16 cellular contexts compared by ENCODE assay signal in genomic region chr1:38454749-38455441, GRCh38.
DNase-seq lines count a peak whose midpoint lies in the region; ATAC-seq, FAIRE-seq and TF ChIP-seq lines count a peak whose summit lies in the region.
"Had no signal": no experiment of that assay in that cellular context is flagged by ENCODE, and none has a peak within 500 bp of the region (broad histone marks: within the 10 kb centered on the region; RNA-seq: fewer than 3 reads in every experiment).

No MANE protein-coding gene starts in this region.

- no peak for TF ChIP-seq EP300 in sigmoid colon (IDR thresholded peaks at IDR 0.05)
- TF ChIP-seq EP300 in suprapubic skin (IDR thresholded peaks at IDR 0.05), result no peak

- H3K4me2 ChIP-seq in astrocyte (ENCODE audit: low read length) (peak overlapping the region; percentile 14), trophoblast cell (ENCODE audit: low read length) (no peak overlapping the region)

- H4K20me1 ChIP-seq in astrocyte (ENCODE audit: insufficient read depth, low read length), result no peaks in the 10 kb centered on the region
- H4K20me1 ChIP-seq: BLaER1 treated with 17β-estradiol and CSF1 and Interleukin-3, amounts not matched to agents 10 nM and 100 nM had no signal

- WGBS in trophoblast cell (ENCODE audit: extremely low coverage, insufficient coverage, insufficient read length), result no CpG with 5 or more reads among the region's 9 CpGs
- WGBS in sigmoid colon, 2 donors, result 85 to 87% methylated on average over 9 of the region's 9 CpGs
- WGBS in suprapubic skin, result 79% methylated on average over 9 of the region's 9 CpGs

- no peak overlapping the region for H2AFZ ChIP-seq in astrocyte (ENCODE audit: low read depth, low read length)
- no peak overlapping the region for H2AFZ ChIP-seq in trophoblast cell (ENCODE audit: insufficient read depth, low read length, poor library complexity)

- no peak overlapping the region for H4K12ac ChIP-seq in trophoblast cell (ENCODE audit: low read depth, low read length)

- H2AK5ac ChIP-seq in trophoblast cell (ENCODE audit: low read length), result no peak overlapping the region

- DNase-seq in astrocyte (ENCODE audit: low read depth) (no peak), glutamatergic neuron (no peak), trophoblast cell (no peak), sigmoid colon (no peak), suprapubic skin (ENCODE audit: low spot score in 2 of 2) (no peak)
- DNase-seq in activated CD4-positive, alpha-beta T cell treated with anti-CD3 and anti-CD28 coated beads for 4 hours, result no peak
- DNase-seq: ACHN; CD4-positive, CD25-positive, alpha-beta regulatory T cell; DND-41; GDM1 had no signal

- no peak for FAIRE-seq in astrocyte (lab: Jason Lieb, UNC)
- FAIRE-seq: GM12892, GM19239, H54 had no signal

- H3K9me3 ChIP-seq in astrocyte (ENCODE audit: insufficient read depth, low read depth, low read length) (no peaks in the 10 kb centered on the region), trophoblast cell (ENCODE audit: insufficient read depth, low read depth, low read length) (peaks cover 4% of the 10 kb centered on the region), sigmoid colon (no peaks in the 10 kb centered on the region), suprapubic skin (no peaks in the 10 kb centered on the region)

- no peak overlapping the region for H3K23ac ChIP-seq in trophoblast cell (ENCODE audit: low read length)

- H3K27me3 ChIP-seq in astrocyte (ENCODE audit: insufficient read depth, low read length) (peaks cover 2% of the 10 kb centered on the region), trophoblast cell (ENCODE audit: insufficient read depth, low read length) (no peaks in the 10 kb centered on the region), sigmoid colon (peaks cover 0 to 4% (median 0%) of the 10 kb centered on the region in 3 donors), suprapubic skin (peaks cover 4% of the 10 kb centered on the region)
- H3K27me3 ChIP-seq: BLaER1 treated with 17β-estradiol and CSF1 and Interleukin-3, amounts not matched to agents 10 nM and 100 nM had no signal

- H2BK12ac ChIP-seq in trophoblast cell (ENCODE audit: low read length), result no peak overlapping the region

- H3K79me2 ChIP-seq in astrocyte (ENCODE audit: insufficient read depth, low read length), result no peaks in the 10 kb centered on the region
- no peaks in the 10 kb centered on the region for H3K79me2 ChIP-seq in trophoblast cell (ENCODE audit: control insufficient read depth, insufficient read depth, low read length, poor library complexity)

- H3K4ac ChIP-seq in trophoblast cell (ENCODE audit: low read depth, low read length), result no peak overlapping the region

- H3K9ac ChIP-seq in astrocyte (ENCODE audit: low read length) (no peak overlapping the region), trophoblast cell (ENCODE audit: low read length) (no peak overlapping the region)
- H3K9ac ChIP-seq: BLaER1 treated with 17β-estradiol and CSF1 and Interleukin-3, amounts not matched to agents 10 nM and 100 nM had no signal

- H2BK120ac ChIP-seq in trophoblast cell (ENCODE audit: insufficient read depth, low read length, poor library complexity), result no peak overlapping the region

- no peak overlapping the region for H3K4me3 ChIP-seq in astrocyte (ENCODE audit: insufficient read depth, low read depth, low read length)
- peak overlapping the region; percentile 30 for H3K4me3 ChIP-seq in trophoblast cell (ENCODE audit: low read depth, low read length)
- no peak overlapping the region for H3K4me3 ChIP-seq in sigmoid colon
- H3K4me3 ChIP-seq in suprapubic skin, result no peak overlapping the region
- H3K4me3 ChIP-seq: BLaER1 treated with 17β-estradiol and CSF1 and Interleukin-3, amounts not matched to agents 10 nM and 100 nM had no signal

- H3K4me1 Mint-ChIP-seq in astrocyte (ENCODE audit: low read depth, unreplicated experiment), result peaks cover 38% of the 10 kb centered on the region
- peaks cover 10% of the 10 kb centered on the region for H3K4me1 Mint-ChIP-seq in glutamatergic neuron (ENCODE audit: low read depth, unreplicated experiment)
- H3K4me1 Mint-ChIP-seq: CD4-positive, CD25-positive, alpha-beta regulatory T cell had no signal

- no peak overlapping the region for H3K18ac ChIP-seq in trophoblast cell (ENCODE audit: low read length)

- no peak for TF ChIP-seq CTCF in astrocyte (IDR thresholded peaks at IDR 0.05; ENCODE audit: insufficient read depth, low read depth, low read length)
- TF ChIP-seq CTCF in glutamatergic neuron (IDR thresholded peaks at IDR 0.05; ENCODE audit: partially characterized antibody, unreplicated experiment), result no peak
- no peak for TF ChIP-seq CTCF in sigmoid colon (IDR thresholded peaks at IDR 0.05)
- no peak for TF ChIP-seq CTCF in suprapubic skin (IDR thresholded peaks at IDR 0.05)

- TF ChIP-seq POLR2A in sigmoid colon (IDR thresholded peaks at IDR 0.05), result no peak
- no peak for TF ChIP-seq POLR2A in suprapubic skin (IDR thresholded peaks at IDR 0.05)

- H3K79me1 ChIP-seq in trophoblast cell (ENCODE audit: low read length), result no peaks in the 10 kb centered on the region

- no peak overlapping the region for H3K27ac ChIP-seq in astrocyte (ENCODE audit: low read depth, low read length)
- no peak overlapping the region for H3K27ac ChIP-seq in trophoblast cell (ENCODE audit: low read depth, low read length)
- H3K27ac ChIP-seq in sigmoid colon, result no peak overlapping the region
- H3K27ac ChIP-seq in suprapubic skin, result no peak overlapping the region
- H3K27ac ChIP-seq: BLaER1 treated with 17β-estradiol and CSF1 and Interleukin-3, amounts not matched to agents 10 nM and 100 nM; HL-60 had no signal

- H3K36me3 ChIP-seq in astrocyte (ENCODE audit: insufficient read depth, low read length) (no peaks in the 10 kb centered on the region), trophoblast cell (ENCODE audit: control insufficient read depth in 1 of 2, insufficient read depth in 2 of 2, low read length in 2 of 2) (no peaks in the 10 kb centered on the region), sigmoid colon (no peaks in the 10 kb centered on the region), suprapubic skin (no peaks in the 10 kb centered on the region)
- H3K36me3 ChIP-seq: BLaER1 treated with 17β-estradiol and CSF1 and Interleukin-3, amounts not matched to agents 10 nM and 100 nM had no signal

- no peak for ATAC-seq in GM21529 (IDR thresholded peaks at IDR 0.05; ENCODE audit: unreplicated experiment)

- H3K4me3 Mint-ChIP-seq in astrocyte (ENCODE audit: unreplicated experiment), result no peak overlapping the region
- no peak overlapping the region for H3K4me3 Mint-ChIP-seq in glutamatergic neuron (ENCODE audit: unreplicated experiment)
- H3K4me3 Mint-ChIP-seq: CD4-positive, CD25-positive, alpha-beta regulatory T cell had no signal

- H4K91ac ChIP-seq in trophoblast cell (ENCODE audit: low read depth, low read length), result no peak overlapping the region

- H3K27me3 Mint-ChIP-seq in astrocyte (ENCODE audit: low read depth, unreplicated experiment), result peaks cover 17% of the 10 kb centered on the region
- H3K27me3 Mint-ChIP-seq in glutamatergic neuron (ENCODE audit: unreplicated experiment), result peaks cover 2% of the 10 kb centered on the region

- H3K36me3 Mint-ChIP-seq in astrocyte (ENCODE audit: low read depth, unreplicated experiment), result peaks cover 3% of the 10 kb centered on the region
- H3K36me3 Mint-ChIP-seq in glutamatergic neuron (ENCODE audit: unreplicated experiment), result peaks cover 9% of the 10 kb centered on the region
- H3K36me3 Mint-ChIP-seq: CD4-positive, CD25-positive, alpha-beta regulatory T cell had no signal

- intact Hi-C loops in sigmoid colon (cut with DNase I), result no loop called here

- no peak overlapping the region for H2BK5ac ChIP-seq in trophoblast cell (ENCODE audit: low read depth, low read length, poor library complexity)

- no peak overlapping the region for H3K14ac ChIP-seq in trophoblast cell (ENCODE audit: low read length)

- H3K9me3 Mint-ChIP-seq in astrocyte (ENCODE audit: unreplicated experiment) (peaks cover 5% of the 10 kb centered on the region), glutamatergic neuron (ENCODE audit: unreplicated experiment) (peaks cover 3% of the 10 kb centered on the region)

- no peak overlapping the region for H4K8ac ChIP-seq in trophoblast cell (ENCODE audit: low read depth, low read length)

- H3K27ac Mint-ChIP-seq in astrocyte (ENCODE audit: unreplicated experiment), result peak overlapping the region; percentile 59
- H3K27ac Mint-ChIP-seq in glutamatergic neuron (ENCODE audit: unreplicated experiment), result peak overlapping the region; percentile 21

- H3K4me1 ChIP-seq in astrocyte (ENCODE audit: insufficient read depth, low read length) (peaks cover 43% of the 10 kb centered on the region), trophoblast cell (ENCODE audit: control insufficient read depth in 1 of 2, insufficient read depth in 2 of 2, low read length in 2 of 2) (peaks cover 2 to 3% of the 10 kb centered on the region in 2 experiments), sigmoid colon (no peaks in the 10 kb centered on the region), suprapubic skin (no peaks in the 10 kb centered on the region)
